In genomic region chr2:460861-461260, GRCh38 we compare ENCODE assay signal across 7 cellular contexts.
A peak's percentile ranks its signal among the peaks of the same experiment; 100 is the strongest.
DNase-seq lines count a peak whose midpoint lies in the region; ATAC-seq and TF ChIP-seq lines count a peak whose summit lies in the region.

No MANE protein-coding gene starts in this region.

- intact Hi-C loops in right cardiac atrium (cut with DNase I) (no loop called here), dorsolateral prefrontal cortex (cut with DNase I) (no loop called here)

- H3K4me1 ChIP-seq in right cardiac atrium (ENCODE audit: control insufficient read depth, insufficient read depth, low read length), result no peaks in the 10 kb centered on the region

- H3K9me3 ChIP-seq in right cardiac atrium (ENCODE audit: control insufficient read depth, low read length), result no peaks in the 10 kb centered on the region

- DNase-seq in Jurkat, Clone E6-1 (ENCODE audit: low read depth, low spot score), result peak; percentile 77
- DNase-seq in activated effector memory CD4-positive, alpha-beta T cell treated with anti-CD3 and anti-CD28 coated beads, Interleukin-2, amount 50 U/mL, for 16 hours, result peak; percentile 70
- peak; percentile 45 for DNase-seq in stimulated activated CD8-positive, alpha-beta memory T cell treated with anti-CD3 and anti-CD28 coated beads, Interleukin-4, amount 100 ng/mL, for 48 hours
- DNase-seq in right cardiac atrium (no peak), dorsolateral prefrontal cortex (no peak)

- no peaks in the 10 kb centered on the region for H3K27me3 ChIP-seq in right cardiac atrium (ENCODE audit: control insufficient read depth, insufficient read depth)
- peaks cover 0 to 12% (median 0%) of the 10 kb centered on the region in 45 donors for H3K27me3 ChIP-seq in dorsolateral prefrontal cortex

- 51% methylated on average over 6 of the region's 6 CpGs for WGBS in right cardiac atrium

- TF ChIP-seq CTCF in dorsolateral prefrontal cortex (IDR thresholded peaks at IDR 0.05 in 54 of 56, conservative IDR thresholded peaks at IDR 0.05 in 2 of 56; ENCODE audit: low read depth in 1 of 56, partially characterized antibody in 56 of 56), result no peak

- no peak overlapping the region for H3K4me3 ChIP-seq in Jurkat, Clone E6-1 (ENCODE audit: low read length)
- H3K4me3 ChIP-seq in right cardiac atrium (ENCODE audit: low read length) (no peak overlapping the region), dorsolateral prefrontal cortex (no peak overlapping the region)

- no peak overlapping the region for H3K27ac ChIP-seq in right cardiac atrium (ENCODE audit: low read length)
- H3K27ac ChIP-seq in dorsolateral prefrontal cortex, result no peak overlapping the region

- peak; percentile 83 for ATAC-seq in GM21360 (IDR thresholded peaks at IDR 0.05; ENCODE audit: unreplicated experiment)
- ATAC-seq in SK-N-SH treated with all-trans-retinoic acid at 6 μM for 48 hours, result no peak
- ATAC-seq in right cardiac atrium, result no peak

TF ChIP-seq in SK-N-SH treated with all-trans-retinoic acid at 6 μM for 48 hours, 23 proteins besides CTCF, POLR2A, EP300 and RAD21:
- no peak for TF ChIP-seq ZFP30 (CRISPR knock-in tag; IDR thresholded peaks at IDR 0.05)
TF ChIP-seq in SK-N-SH treated with all-trans-retinoic acid at 6 μM for 48 hours: peak in this region for 0.

Comparison
In these comparisons a context has a peak if more than half of its experiments do, and no peak if none do; other contexts are left out.
1. DNase-seq: peak in Jurkat, Clone E6-1 (single experiment), activated effector memory CD4-positive, alpha-beta T cell treated with anti-CD3 and anti-CD28 coated beads, Interleukin-2, amount 50 U/mL, for 16 hours (single experiment) and stimulated activated CD8-positive, alpha-beta memory T cell treated with anti-CD3 and anti-CD28 coated beads, Interleukin-4, amount 100 ng/mL, for 48 hours (single experiment); none in right cardiac atrium (0 of 3) and dorsolateral prefrontal cortex (0 of 10).